8 cellular contexts compared by ENCODE assay signal in genomic region chr2:39913648-39914456, GRCh38.
DNase-seq lines count a peak whose midpoint lies in the region; ATAC-seq, FAIRE-seq and TF ChIP-seq lines count a peak whose summit lies in the region.

No MANE protein-coding gene starts in this region.

- peaks cover 0 to 2% (median 0%) of the 10 kb centered on the region in 4 donors for H3K4me1 ChIP-seq in liver (ENCODE audit: control insufficient read depth in 4 of 4, insufficient read depth in 4 of 4, low read length in 3 of 4)

- DNase-seq in ELR (ENCODE audit: low read depth) (peak; percentile 84), NOMO-1 treated with DMSO at 0.1 percent for 48 hours (lab: John Stamatoyannopoulos, UW; ENCODE audit: unreplicated experiment) (peak; percentile 86), cerebellar cortex (ENCODE audit: low spot score) (peak; percentile 87), urothelium cell line (ENCODE audit: low spot score) (peak; percentile 57)
- DNase-seq in activated CD4-positive, alpha-beta T cell treated with anti-CD3 and anti-CD28 coated beads, Interleukin-2, amount 50 U/mL, for 1 hour, result no peak

- TF ChIP-seq RAD21 in Ishikawa (IDR thresholded peaks at IDR 0.05; ENCODE audit: low read depth), result peak; percentile 87
- TF ChIP-seq RAD21 in liver (IDR thresholded peaks at IDR 0.05), result peak; percentile 90 to 93

- WGBS in liver, result 32% methylated on average over 5 of the region's 5 CpGs

- no peak for TF ChIP-seq EP300 in Ishikawa (IDR thresholded peaks at IDR 0.05; ENCODE audit: borderline replicate concordance)

- H3K9ac ChIP-seq in liver (ENCODE audit: low read depth in 1 of 2, low read length in 2 of 2), result no peak overlapping the region

- H3K4me3 ChIP-seq in liver (ENCODE audit: low read depth in 1 of 3, low read length in 3 of 3), result no peak overlapping the region

- FAIRE-seq in urothelium cell line (lab: Jason Lieb, UNC), result peak; percentile 5

- H3K36me3 ChIP-seq in liver (ENCODE audit: control insufficient read depth in 4 of 4, insufficient read depth in 3 of 4, low read depth in 1 of 4, low read length in 3 of 4), result no peaks in the 10 kb centered on the region

- TF ChIP-seq CTCF in liver (IDR thresholded peaks at IDR 0.05; ENCODE audit: low read depth, low read length, missing input control), result peak; percentile 87

- peaks cover 0 to 11% (median 0%) of the 10 kb centered on the region in 4 donors for H3K27me3 ChIP-seq in liver (ENCODE audit: control insufficient read depth in 4 of 4, insufficient read depth in 4 of 4, low read length in 3 of 4)

- no peak overlapping the region for H3K27ac ChIP-seq in liver (ENCODE audit: low read depth in 1 of 2, low read length in 2 of 2)

- peak; percentile 82 for ATAC-seq in GM21526 (IDR thresholded peaks at IDR 0.05; ENCODE audit: low FRiP score, unreplicated experiment)

- H3K9me3 ChIP-seq in liver (ENCODE audit: control insufficient read depth in 4 of 4, low read length in 3 of 4), result no peaks in the 10 kb centered on the region

TF ChIP-seq in Ishikawa, 13 proteins besides CTCF, POLR2A, EP300 and RAD21:
- TF ChIP-seq TCF12 (IDR thresholded peaks at IDR 0.05; ENCODE audit: low read depth) (no peak), MAX (IDR thresholded peaks at IDR 0.05) (no peak), ZBTB7A (IDR thresholded peaks at IDR 0.05; ENCODE audit: low read depth) (no peak), REST (IDR thresholded peaks at IDR 0.05; ENCODE audit: low read depth) (no peak), CEBPB (IDR thresholded peaks at IDR 0.05) (no peak), CREB1 (IDR thresholded peaks at IDR 0.05; ENCODE audit: low read depth) (no peak), TAF1 (IDR thresholded peaks at IDR 0.05; ENCODE audit: low read depth) (no peak), TEAD4 (IDR thresholded peaks at IDR 0.05) (no peak), FOXM1 (IDR thresholded peaks at IDR 0.05; ENCODE audit: borderline replicate concordance, low read depth) (no peak), YY1 (IDR thresholded peaks at IDR 0.05; ENCODE audit: low read depth) (no peak), NFIC (IDR thresholded peaks at IDR 0.05) (no peak), EGR1 (IDR thresholded peaks at IDR 0.05) (no peak), USF1 (IDR thresholded peaks at IDR 0.05) (no peak)

TF ChIP-seq in liver, 16 proteins besides CTCF, POLR2A, EP300 and RAD21:
- TF ChIP-seq SP1 (IDR thresholded peaks at IDR 0.05) (no peak), TAF1 (conservative IDR thresholded peaks at IDR 0.05) (no peak), FOXA2 (IDR thresholded peaks at IDR 0.05) (no peak), EGR1 (IDR thresholded peaks at IDR 0.05; ENCODE audit: low read depth in 2 of 2) (no peak), FOXA1 (IDR thresholded peaks at IDR 0.05) (no peak), GABPA (IDR thresholded peaks at IDR 0.05 in 1 of 2, conservative IDR thresholded peaks at IDR 0.05 in 1 of 2) (no peak)
TF ChIP-seq in liver: peak in this region for 0.
